9 cellular contexts compared by ENCODE assay signal in the genomic region with DNA sequence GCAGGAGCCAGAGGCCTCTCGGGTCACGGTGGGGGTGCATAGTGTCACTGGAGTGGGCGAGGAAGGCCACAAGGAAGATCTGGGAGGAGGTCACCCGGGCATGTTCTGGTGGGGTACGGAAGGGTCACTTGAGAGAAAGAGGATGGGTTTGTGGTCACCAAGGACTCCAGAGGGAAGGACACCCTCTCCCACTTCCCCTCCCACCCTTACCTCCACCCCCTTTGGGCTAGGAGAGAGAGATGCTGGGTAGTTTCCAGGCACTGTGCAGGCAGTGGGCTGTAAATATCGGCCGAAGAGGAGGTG. TPM values are rescaled to one million over a fixed set of nuclear protein-coding genes. Genes with fewer than 3 reads are reported as not detected.
DNase-seq lines count a peak whose midpoint lies in the region; ATAC-seq, FAIRE-seq and TF ChIP-seq lines count a peak whose summit lies in the region.
"Had no signal": no experiment of that assay in that cellular context is flagged by ENCODE, and none has a peak within 500 bp of the region (broad histone marks: within the 10 kb centered on the region; RNA-seq: fewer than 3 reads in every experiment).

No MANE protein-coding gene starts in this region.

- H3K9me3 ChIP-seq in GM12878 (replicated peaks; ENCODE audit: control insufficient read depth, insufficient read depth, low read length) (no peaks in the 10 kb centered on the region), right lobe of liver (no peaks in the 10 kb centered on the region), thymus (ENCODE audit: control insufficient read depth) (no peaks in the 10 kb centered on the region)

- no peaks in the 10 kb centered on the region for H3K79me2 ChIP-seq in GM12878 (ENCODE audit: control insufficient read depth, insufficient read depth, low read length)

- CTCF ChIA-PET in activated CD4-positive, alpha-beta T cell treated with anti-CD3 and anti-CD28 coated beads for 36 hours (lab: Charles Lee): interaction anchor here (0.6 to 26.9 kb wide), 6 partner anchors 2 to 263 kb away, joined by 3 to 864 read pairs (median 179); partner anchors contain the start of genes AMIGO1, CYB561D1 and GPR61
- CTCF ChIA-PET in GM12878 (lab: Yijun Ruan, JAX): interaction anchor here (19.4 to 26.7 kb wide), 2 partner anchors 14 to 23 kb away, joined by 240 to 1280 read pairs; partner anchors contain the start of genes CYB561D1 and GPR61

- intact Hi-C loops in activated CD4-positive, alpha-beta T cell treated with anti-CD3 and anti-CD28 coated beads for 36 hours (cut with DNase I, micrococcal nuclease): loop anchor here in 1 of 2 experiments (1.0 to 5.0 kb wide), 3 partner anchors 15 to 547 kb away; partner anchors contain the start of genes ATXN7L2, CLCC1 and CYB561D1
- intact Hi-C loops in GM12878 (cut with micrococcal nuclease; ENCODE audit: unreplicated experiment) (no loop called here), right lobe of liver (cut with DNase I) (no loop called here)

- H3K27ac Mint-ChIP-seq in activated CD4-positive, alpha-beta T cell treated with anti-CD3 and anti-CD28 coated beads for 36 hours: peak overlapping the region; percentile 59

- no peak for TF ChIP-seq POLR2A in GM12878 (IDR thresholded peaks at IDR 0.05; ENCODE audit: low read depth, low read length)
- TF ChIP-seq POLR2A in right lobe of liver (IDR thresholded peaks at IDR 0.05): no peak

- no peak for FAIRE-seq in GM12878 (lab: Jason Lieb, UNC)

- H4K20me1 ChIP-seq in GM12878 (ENCODE audit: control insufficient read depth, insufficient read depth): no peaks in the 10 kb centered on the region

- peak overlapping the region; percentile 77 for H3K4me3 Mint-ChIP-seq in activated CD4-positive, alpha-beta T cell treated with anti-CD3 and anti-CD28 coated beads for 36 hours

- H3K4me1 ChIP-seq in GM12878 (ENCODE audit: control insufficient read depth, insufficient read depth, low read length) (0 out of 2 replicates have a peak, but pooled peaks cover 3% of the 10 kb centered on the region), right lobe of liver (peaks cover 0 to 3% (median 1%) of the 10 kb centered on the region in 4 donors), thymus (ENCODE audit: control insufficient read depth, insufficient read depth, low read length) (peaks cover 9% of the 10 kb centered on the region), foreskin keratinocyte (no peaks in the 10 kb centered on the region)

- H3K4me2 ChIP-seq in GM12878 (ENCODE audit: control insufficient read depth, insufficient read depth): peak overlapping the region; percentile 96

- SMC1A ChIA-PET in GM12878 (lab: Charles Lee; ENCODE audit: uncharacterized antibody, unreplicated experiment): interaction anchor here (15.8 kb wide), 1 partner anchor 19 kb away, joined by 205 read pairs; no protein-coding TSS in a partner anchor

- H3K27me3 ChIP-seq in GM12878 (replicated peaks in 1 of 2; ENCODE audit: control insufficient read depth in 2 of 2, insufficient read depth in 2 of 2, low read length in 1 of 2) (no peaks in the 10 kb centered on the region), right lobe of liver (no peaks in the 10 kb centered on the region), thymus (ENCODE audit: control insufficient read depth, insufficient read depth) (no peaks in the 10 kb centered on the region), foreskin keratinocyte (peaks cover 41% of the 10 kb centered on the region)

- BruUV-seq in GM12878 (replicated peaks; lab: Mats Ljungman, UMichigan): no TSS peak

- in situ Hi-C loops in GM12878 (cut with MboI): no loop called here

- H3K36me3 ChIP-seq in GM12878 (ENCODE audit: control insufficient read depth in 2 of 2, insufficient read depth in 2 of 2, low read length in 1 of 2) (no peaks in the 10 kb centered on the region), right lobe of liver (no peaks in the 10 kb centered on the region), thymus (ENCODE audit: control insufficient read depth, insufficient read depth) (peaks cover 4% of the 10 kb centered on the region)

- TF ChIP-seq RAD21 in GM12878 (IDR thresholded peaks at IDR 0.05; ENCODE audit: insufficient read depth, low read depth, low read length): no peak

- ATAC-seq in activated CD4-positive, alpha-beta T cell treated with anti-CD3 and anti-CD28 coated beads for 36 hours: no peak
- ATAC-seq in GM12878 (no peak), right lobe of liver (no peak), foreskin keratinocyte (no peak)

- H2AFZ ChIP-seq in GM12878 (ENCODE audit: control insufficient read depth, low read depth, low read length): no peak overlapping the region

- no peak for DNase-seq in activated CD4-positive, alpha-beta T cell treated with anti-CD3 and anti-CD28 coated beads for 36 hours
- DNase-seq in activated CD4-positive, alpha-beta T cell treated with anti-CD3 and anti-CD28 coated beads, Interleukin-2, amount 50 U/mL, for 1 hour: no peak
- DNase-seq in GM12878 (ENCODE audit: low read depth, low spot score) (no peak), right lobe of liver (no peak), foreskin keratinocyte (no peak)
- DNase-seq in stimulated activated naive CD4-positive, alpha-beta T cell (lab: John Stamatoyannopoulos, UW): no peak
- DNase-seq in activated CD4-positive, alpha-beta T cell treated with anti-CD3 and anti-CD28 coated beads for 1 hour: no peak
- DNase-seq: NCI-H446 treated with DMSO at 0.1 percent for 48 hours had no signal

- TF ChIP-seq EP300 in GM12878 (IDR thresholded peaks at IDR 0.05; ENCODE audit: borderline replicate concordance in 1 of 2, control insufficient read depth in 1 of 2, low read depth in 2 of 2, low read length in 2 of 2): no peak

- H3K9ac ChIP-seq in GM12878 (ENCODE audit: control insufficient read depth, insufficient read depth, low read length): no peak overlapping the region

- H3K4me1 Mint-ChIP-seq in activated CD4-positive, alpha-beta T cell treated with anti-CD3 and anti-CD28 coated beads for 36 hours: peaks cover 64% of the 10 kb centered on the region

- H3K4me3 ChIP-seq in GM12878: no peak overlapping the region; the same call in 1 of the 2 replicates
- H3K4me3 ChIP-seq in right lobe of liver: peak overlapping the region; percentile 66 to 85 (median 73)
- H3K4me3 ChIP-seq in thymus (ENCODE audit: low read length): peak overlapping the region; percentile 72

- RAD21 ChIA-PET in GM12878 (lab: Charles Lee; ENCODE audit: unreplicated experiment): interaction anchor here (1.4 to 1.8 kb wide), 2 partner anchors 24 to 231 kb away, joined by 3 to 5 read pairs; no protein-coding TSS in a partner anchor

- peaks cover 14% of the 10 kb centered on the region for H3K36me3 Mint-ChIP-seq in activated CD4-positive, alpha-beta T cell treated with anti-CD3 and anti-CD28 coated beads for 36 hours (ENCODE audit: low read depth)

- WGBS in GM12878 (ENCODE audit: insufficient coverage, insufficient replicate concordance, low lambda C conversion rate, missing lambda C conversion rate): 92% methylated on average over 7 of the region's 7 CpGs
- 57% methylated on average over 4 of the region's 7 CpGs for WGBS in right lobe of liver (ENCODE audit: insufficient coverage, low coverage, low lambda C conversion rate, missing lambda C conversion rate)
- WGBS in thymus: 95% methylated on average over 7 of the region's 7 CpGs

- H3K9me3 Mint-ChIP-seq in activated CD4-positive, alpha-beta T cell treated with anti-CD3 and anti-CD28 coated beads for 36 hours (ENCODE audit: low read depth): no peaks in the 10 kb centered on the region

- no peak overlapping the region for H3K27ac ChIP-seq in GM12878 (ENCODE audit: control insufficient read depth, insufficient read depth)
- H3K27ac ChIP-seq in right lobe of liver: no peak overlapping the region
- H3K27ac ChIP-seq in thymus (ENCODE audit: low read depth): no peak overlapping the region
- H3K27ac ChIP-seq in foreskin keratinocyte: no peak overlapping the region

- H3K27me3 Mint-ChIP-seq in activated CD4-positive, alpha-beta T cell treated with anti-CD3 and anti-CD28 coated beads for 36 hours: no peaks in the 10 kb centered on the region

- no peak for TF ChIP-seq CTCF in GM12878 (IDR thresholded peaks at IDR 0.05 in 2 of 3, conservative IDR thresholded peaks at IDR 0.05 in 1 of 3; ENCODE audit: control insufficient read depth in 2 of 3, extremely low read depth in 1 of 3, insufficient read depth in 1 of 3, low read depth in 3 of 3, low read length in 3 of 3)
- no peak for TF ChIP-seq CTCF in right lobe of liver (IDR thresholded peaks at IDR 0.05)
- TF ChIP-seq CTCF in foreskin keratinocyte (conservative IDR thresholded peaks at IDR 0.05): no peak

- POLR2A ChIA-PET in activated CD4-positive, alpha-beta T cell treated with anti-CD3 and anti-CD28 coated beads for 36 hours (lab: Charles Lee): interaction anchor here (0.9 to 1.6 kb wide), 2 partner anchors 11 to 12 kb away, joined by 3 to 5 read pairs; no protein-coding TSS in a partner anchor
- POLR2A ChIA-PET in GM12878 (lab: Charles Lee): no interaction called here

RNA-seq across cellular contexts. Expression of gene AMIGO1, which starts 0.7 kb away (rescaled TPM):
- total RNA-seq in activated CD4-positive, alpha-beta T cell treated with anti-CD3 and anti-CD28 coated beads for 36 hours: 1 to 10 TPM; 1.8 to 2.0 TPM
- 1.5 and 1.7 TPM in 2 replicates for total RNA-seq in GM12878 (2013; cell fraction: nucleolus; rRNA removed)
- total RNA-seq in GM12878 (2014; rRNA removed) (0.06 and 0.22 TPM in 2 replicates), GM12878 (2014; rRNA removed; fragmentation: Illumina TruSeq; extraction: Trizol) (0.04 and 0.09 TPM in 2 replicates), GM12878 (2021) (0.27 and 0.28 TPM in 2 replicates), right lobe of liver (1 to 10 TPM; 2.6 to 3.9 (median 3.2) TPM), foreskin keratinocyte (0.32 and 0.82 TPM in 2 replicates)
- 0.33 TPM for polyA plus RNA-seq in GM12878 (2011; ENCODE audit: low read depth)
- polyA plus RNA-seq in GM12878 (2011; rRNA removed) (0.08 and 0.10 TPM in 2 replicates), GM12878 (2014; fragmentation: Illumina TruSeq; extraction: Trizol) (0.07 and 0.11 TPM in 2 replicates), GM12878 (2014; fragmentation: Nextera tagmentation; extraction: Ambion mirVana) (under 1 TPM; 0.02 to 0.11 TPM), GM12878 (2014; rRNA removed) (0.11 TPM in 1 of 2 replicates, not detected in the other), GM12878 (2016; fragmentation: Nextera tagmentation; extraction: Ambion mirVana) (under 1 TPM; 0.08 to 0.26 TPM), thymus (2.3 TPM), foreskin keratinocyte (0.16 and 0.48 TPM in 2 replicates)
- polyA plus RNA-seq in GM12878 (2011; cell fraction: cytosol; rRNA removed): 0.07 and 0.10 TPM in 2 replicates
- polyA plus RNA-seq in GM12878 (2011; cell fraction: nucleus; rRNA removed): 0.15 and 0.19 TPM in 2 replicates
- 0.28 and 0.38 TPM in 2 replicates for polyA plus RNA-seq in GM12878 (2012)
- 0.05 and 0.07 TPM in 2 replicates for polyA minus RNA-seq in GM12878 (2011; rRNA and poly(A)+ RNA removed)
- polyA minus RNA-seq in GM12878 (2011; cell fraction: cytosol; rRNA and poly(A)+ RNA removed): not detected in 2 replicates
- polyA minus RNA-seq in GM12878 (2011; cell fraction: nucleus; rRNA and poly(A)+ RNA removed): 0.10 and 0.12 TPM in 2 replicates

RNA-seq across cellular contexts. Expression of gene CYB561D1, which starts 14.9 kb away (rescaled TPM):
- total RNA-seq in activated CD4-positive, alpha-beta T cell treated with anti-CD3 and anti-CD28 coated beads for 36 hours: 1 to 10 TPM; 7.1 to 8.7 TPM
- 16.8 and 17.3 TPM in 2 replicates for total RNA-seq in GM12878 (2013; cell fraction: nucleolus; rRNA removed)
- total RNA-seq in GM12878 (2014; rRNA removed): 3.3 TPM in 2 replicates
- total RNA-seq in GM12878 (2014; rRNA removed; fragmentation: Illumina TruSeq; extraction: Trizol): 2.5 and 3.2 TPM in 2 replicates
- 5.9 and 6.2 TPM in 2 replicates for total RNA-seq in GM12878 (2021)
- polyA plus RNA-seq in GM12878 (2011; ENCODE audit: low read depth): 4.9 TPM
- 7.5 and 9.0 TPM in 2 replicates for polyA plus RNA-seq in GM12878 (2011; rRNA removed)
- polyA plus RNA-seq in GM12878 (2011; cell fraction: cytosol; rRNA removed): 10.0 and 13.9 TPM in 2 replicates
- polyA plus RNA-seq in GM12878 (2011; cell fraction: nucleus; rRNA removed): 12.1 and 15.3 TPM in 2 replicates
- polyA plus RNA-seq in GM12878 (2012): 6.4 and 8.0 TPM in 2 replicates
- 3.4 and 3.7 TPM in 2 replicates for polyA plus RNA-seq in GM12878 (2014; fragmentation: Illumina TruSeq; extraction: Trizol)
- polyA plus RNA-seq in GM12878 (2014; fragmentation: Nextera tagmentation; extraction: Ambion mirVana): 1 to 10 TPM in 1 of 2 experiments, under 1 TPM in 1; 0.68 to 1.0 TPM
- polyA plus RNA-seq in GM12878 (2014; rRNA removed): 5.0 and 5.5 TPM in 2 replicates
- polyA plus RNA-seq in GM12878 (2016; fragmentation: Nextera tagmentation; extraction: Ambion mirVana): 1 to 10 TPM; 3.2 to 3.3 TPM
- 8.9 and 15.8 TPM in 2 replicates for polyA minus RNA-seq in GM12878 (2011; rRNA and poly(A)+ RNA removed)
- polyA minus RNA-seq in GM12878 (2011; cell fraction: cytosol; rRNA and poly(A)+ RNA removed): 2.7 and 4.0 TPM in 2 replicates
- 6.9 and 12.7 TPM in 2 replicates for polyA minus RNA-seq in GM12878 (2011; cell fraction: nucleus; rRNA and poly(A)+ RNA removed)
- 1 to 10 TPM; 1.5 to 3.1 (median 2.4) TPM for total RNA-seq in right lobe of liver
- polyA plus RNA-seq in thymus: 9.4 TPM
- total RNA-seq in foreskin keratinocyte: 5.2 and 6.5 TPM in 2 replicates
- 2.4 and 2.6 TPM in 2 replicates for polyA plus RNA-seq in foreskin keratinocyte

RNA-seq across cellular contexts. Expression of gene ATXN7L2, which starts 25.1 kb away (rescaled TPM):
- 10 to 100 TPM; 11.7 to 13.0 TPM for total RNA-seq in activated CD4-positive, alpha-beta T cell treated with anti-CD3 and anti-CD28 coated beads for 36 hours
- 17.6 and 17.8 TPM in 2 replicates for total RNA-seq in GM12878 (2013; cell fraction: nucleolus; rRNA removed)
- total RNA-seq in GM12878 (2014; rRNA removed): 5.0 and 5.5 TPM in 2 replicates
- total RNA-seq in GM12878 (2014; rRNA removed; fragmentation: Illumina TruSeq; extraction: Trizol): 2.8 TPM in 2 replicates
- 7.4 and 8.3 TPM in 2 replicates for total RNA-seq in GM12878 (2021)
- polyA plus RNA-seq in GM12878 (2011; ENCODE audit: low read depth): 2.0 TPM
- 2.0 and 4.4 TPM in 2 replicates for polyA plus RNA-seq in GM12878 (2011; rRNA removed)
- polyA plus RNA-seq in GM12878 (2011; cell fraction: cytosol; rRNA removed): 7.4 and 10.4 TPM in 2 replicates
- polyA plus RNA-seq in GM12878 (2011; cell fraction: nucleus; rRNA removed): 44.0 and 45.2 TPM in 2 replicates
- 4.8 and 5.5 TPM in 2 replicates for polyA plus RNA-seq in GM12878 (2012)
- polyA plus RNA-seq in GM12878 (2014; fragmentation: Illumina TruSeq; extraction: Trizol): 1.4 and 3.3 TPM in 2 replicates
- under 1 TPM; 0.27 to 0.80 TPM for polyA plus RNA-seq in GM12878 (2014; fragmentation: Nextera tagmentation; extraction: Ambion mirVana)
- polyA plus RNA-seq in GM12878 (2014; rRNA removed): 6.2 and 7.4 TPM in 2 replicates
- 1 to 10 TPM; 5.8 to 7.3 TPM for polyA plus RNA-seq in GM12878 (2016; fragmentation: Nextera tagmentation; extraction: Ambion mirVana)
- 3.1 and 7.4 TPM in 2 replicates for polyA minus RNA-seq in GM12878 (2011; rRNA and poly(A)+ RNA removed)
- 2.9 and 4.5 TPM in 2 replicates for polyA minus RNA-seq in GM12878 (2011; cell fraction: cytosol; rRNA and poly(A)+ RNA removed)
- polyA minus RNA-seq in GM12878 (2011; cell fraction: nucleus; rRNA and poly(A)+ RNA removed): 11.7 and 17.6 TPM in 2 replicates
- total RNA-seq in right lobe of liver: 1 to 10 TPM; 1.5 to 6.1 (median 3.1) TPM
- polyA plus RNA-seq in thymus: 19.6 TPM
- 3.4 and 4.6 TPM in 2 replicates for total RNA-seq in foreskin keratinocyte
- polyA plus RNA-seq in foreskin keratinocyte: 4.0 and 4.2 TPM in 2 replicates

RNA-seq across cellular contexts. Expression of gene GPR61, which starts 30.8 kb away (rescaled TPM):
- under 1 TPM in 1 of 2 experiments, not detected in 1; 0.34 TPM for total RNA-seq in activated CD4-positive, alpha-beta T cell treated with anti-CD3 and anti-CD28 coated beads for 36 hours
- 0.44 and 1.3 TPM in 2 replicates for total RNA-seq in GM12878 (2013; cell fraction: nucleolus; rRNA removed)
- total RNA-seq in GM12878 (2014; rRNA removed): 0.44 TPM in 1 of 2 replicates, not detected in the other
- total RNA-seq in GM12878 (2014; rRNA removed; fragmentation: Illumina TruSeq; extraction: Trizol): 0.31 and 0.32 TPM in 2 replicates
- 0.38 TPM in 1 of 2 replicates, not detected in the other for total RNA-seq in GM12878 (2021)
- 0.07 TPM for polyA plus RNA-seq in GM12878 (2011; ENCODE audit: low read depth)
- 0.23 and 0.53 TPM in 2 replicates for polyA plus RNA-seq in GM12878 (2011; rRNA removed)
- polyA plus RNA-seq in GM12878 (2011; cell fraction: cytosol; rRNA removed): 0.22 and 0.32 TPM in 2 replicates
- polyA plus RNA-seq in GM12878 (2011; cell fraction: nucleus; rRNA removed): 0.19 and 0.51 TPM in 2 replicates
- 0.23 and 0.66 TPM in 2 replicates for polyA plus RNA-seq in GM12878 (2012)
- polyA plus RNA-seq in GM12878 (2014; fragmentation: Illumina TruSeq; extraction: Trizol): 0.21 TPM in 1 of 2 replicates, not detected in the other
- polyA plus RNA-seq in GM12878 (2014; fragmentation: Nextera tagmentation; extraction: Ambion mirVana): 1 to 10 TPM in 1 of 2 experiments, under 1 TPM in 1; 0.19 to 1.1 TPM
- not detected in 2 replicates for polyA plus RNA-seq in GM12878 (2014; rRNA removed)
- polyA plus RNA-seq in GM12878 (2016; fragmentation: Nextera tagmentation; extraction: Ambion mirVana): under 1 TPM; 0.47 to 0.84 TPM
- 2.6 and 3.8 TPM in 2 replicates for polyA minus RNA-seq in GM12878 (2011; rRNA and poly(A)+ RNA removed)
- not detected in 2 replicates for polyA minus RNA-seq in GM12878 (2011; cell fraction: cytosol; rRNA and poly(A)+ RNA removed)
- 1.8 and 2.5 TPM in 2 replicates for polyA minus RNA-seq in GM12878 (2011; cell fraction: nucleus; rRNA and poly(A)+ RNA removed)
- not detected for total RNA-seq in right lobe of liver
- polyA plus RNA-seq in thymus: 0.07 TPM
- 0.18 TPM in 1 of 2 replicates, not detected in the other for total RNA-seq in foreskin keratinocyte
- not detected in 2 replicates for polyA plus RNA-seq in foreskin keratinocyte

RNA-seq across cellular contexts. Expression of gene GNAI3, which starts 39.6 kb away (rescaled TPM):
- 1 to 10 TPM; 7.1 to 9.6 TPM for total RNA-seq in activated CD4-positive, alpha-beta T cell treated with anti-CD3 and anti-CD28 coated beads for 36 hours
- total RNA-seq in GM12878 (2013; cell fraction: nucleolus; rRNA removed): 15.2 TPM in 2 replicates
- 8.0 and 9.9 TPM in 2 replicates for total RNA-seq in GM12878 (2014; rRNA removed)
- total RNA-seq in GM12878 (2014; rRNA removed; fragmentation: Illumina TruSeq; extraction: Trizol): 9.7 and 9.8 TPM in 2 replicates
- 7.3 and 7.7 TPM in 2 replicates for total RNA-seq in GM12878 (2021)
- 3.7 TPM for polyA plus RNA-seq in GM12878 (2011; ENCODE audit: low read depth)
- polyA plus RNA-seq in GM12878 (2011; rRNA removed): 9.4 and 15.3 TPM in 2 replicates
- polyA plus RNA-seq in GM12878 (2011; cell fraction: cytosol; rRNA removed): 3.1 and 3.5 TPM in 2 replicates
- 2.5 and 3.2 TPM in 2 replicates for polyA plus RNA-seq in GM12878 (2011; cell fraction: nucleus; rRNA removed)
- polyA plus RNA-seq in GM12878 (2012): 5.4 and 5.6 TPM in 2 replicates
- polyA plus RNA-seq in GM12878 (2014; fragmentation: Illumina TruSeq; extraction: Trizol): 7.9 and 9.6 TPM in 2 replicates
- polyA plus RNA-seq in GM12878 (2014; fragmentation: Nextera tagmentation; extraction: Ambion mirVana): 1 to 10 TPM; 6.2 TPM
- polyA plus RNA-seq in GM12878 (2014; rRNA removed): 4.7 and 5.9 TPM in 2 replicates
- 10 to 100 TPM; 12.0 to 13.8 TPM for polyA plus RNA-seq in GM12878 (2016; fragmentation: Nextera tagmentation; extraction: Ambion mirVana)
- polyA minus RNA-seq in GM12878 (2011; rRNA and poly(A)+ RNA removed): 7.6 and 11.4 TPM in 2 replicates
- polyA minus RNA-seq in GM12878 (2011; cell fraction: cytosol; rRNA and poly(A)+ RNA removed): 2.8 and 3.1 TPM in 2 replicates
- polyA minus RNA-seq in GM12878 (2011; cell fraction: nucleus; rRNA and poly(A)+ RNA removed): 5.2 and 8.2 TPM in 2 replicates
- total RNA-seq in right lobe of liver: 1 to 10 TPM; 2.5 to 4.3 (median 3.3) TPM
- polyA plus RNA-seq in thymus: 4.7 TPM
- total RNA-seq in foreskin keratinocyte: 12.0 and 12.1 TPM in 2 replicates
- 5.4 and 6.1 TPM in 2 replicates for polyA plus RNA-seq in foreskin keratinocyte
